1 cellular context compared by ENCODE assay signal in genomic region chr20:64095927-64096326, GRCh38.
A peak's percentile ranks its signal among the peaks of the same experiment; 100 is the strongest.
TF ChIP-seq lines count a peak whose summit lies in the region.

No MANE protein-coding gene starts in this region.

TF ChIP-seq in HepG2, 621 proteins besides CTCF, POLR2A, EP300 and RAD21:
- TF ChIP-seq YEATS2 (CRISPR knock-in tag; IDR thresholded peaks at IDR 0.05; ENCODE audit: borderline replicate concordance) = no peak
- peak; percentile 44; the same call in 1 of the 2 replicates for TF ChIP-seq MNT (IDR thresholded peaks at IDR 0.05)
- no peak for TF ChIP-seq ZNF709 (CRISPR knock-in tag; IDR thresholded peaks at IDR 0.05)
- no peak for TF ChIP-seq ZNF253 (CRISPR knock-in tag; IDR thresholded peaks at IDR 0.05; ENCODE audit: borderline replicate concordance)
- 0 out of 2 replicates have a peak, but pooled peaks have one; percentile 26 for TF ChIP-seq NRL (CRISPR knock-in tag; IDR thresholded peaks at IDR 0.05; ENCODE audit: borderline replicate concordance)
- no peak for TF ChIP-seq ZNF34 (CRISPR knock-in tag; IDR thresholded peaks at IDR 0.05; ENCODE audit: borderline replicate concordance)
- no peak for TF ChIP-seq XRCC5 (optimal IDR thresholded peaks at IDR 0.05; ENCODE audit: low read length)
- TF ChIP-seq ZNF350 (CRISPR knock-in tag; IDR thresholded peaks at IDR 0.05; ENCODE audit: borderline replicate concordance, low read depth) = no peak
- TF ChIP-seq ZNF572 (CRISPR knock-in tag; IDR thresholded peaks at IDR 0.05) = no peak
